1 cellular context compared by ENCODE assay signal in genomic region chr19:39212377-39212742, GRCh38.
TF ChIP-seq lines count a peak whose summit lies in the region.

No MANE protein-coding gene starts in this region.

TF ChIP-seq in HepG2, 621 proteins besides CTCF, POLR2A, EP300 and RAD21:
- TF ChIP-seq ZNF768 (CRISPR knock-in tag; IDR thresholded peaks at IDR 0.05) (peak; percentile 82), FOXA1 (IDR thresholded peaks at IDR 0.05) (no peak), FOXA1 (CRISPR knock-in tag; IDR thresholded peaks at IDR 0.05) (no peak), STAG1 (CRISPR knock-in tag; IDR thresholded peaks at IDR 0.05) (peak; percentile 82), YY1 (IDR thresholded peaks at IDR 0.05; ENCODE audit: insufficient read depth, insufficient replicate concordance, low read depth, low read length) (peak; percentile 9), ZMYM2 (CRISPR knock-in tag; IDR thresholded peaks at IDR 0.05) (0 out of 2 replicates have a peak, but pooled peaks have one; percentile 26), ZNF543 (CRISPR knock-in tag; IDR thresholded peaks at IDR 0.05) (no peak), SMC3 (IDR thresholded peaks at IDR 0.05; ENCODE audit: low read length) (peak; percentile 44)
